1 cellular context compared by ENCODE assay signal in the genomic region with DNA sequence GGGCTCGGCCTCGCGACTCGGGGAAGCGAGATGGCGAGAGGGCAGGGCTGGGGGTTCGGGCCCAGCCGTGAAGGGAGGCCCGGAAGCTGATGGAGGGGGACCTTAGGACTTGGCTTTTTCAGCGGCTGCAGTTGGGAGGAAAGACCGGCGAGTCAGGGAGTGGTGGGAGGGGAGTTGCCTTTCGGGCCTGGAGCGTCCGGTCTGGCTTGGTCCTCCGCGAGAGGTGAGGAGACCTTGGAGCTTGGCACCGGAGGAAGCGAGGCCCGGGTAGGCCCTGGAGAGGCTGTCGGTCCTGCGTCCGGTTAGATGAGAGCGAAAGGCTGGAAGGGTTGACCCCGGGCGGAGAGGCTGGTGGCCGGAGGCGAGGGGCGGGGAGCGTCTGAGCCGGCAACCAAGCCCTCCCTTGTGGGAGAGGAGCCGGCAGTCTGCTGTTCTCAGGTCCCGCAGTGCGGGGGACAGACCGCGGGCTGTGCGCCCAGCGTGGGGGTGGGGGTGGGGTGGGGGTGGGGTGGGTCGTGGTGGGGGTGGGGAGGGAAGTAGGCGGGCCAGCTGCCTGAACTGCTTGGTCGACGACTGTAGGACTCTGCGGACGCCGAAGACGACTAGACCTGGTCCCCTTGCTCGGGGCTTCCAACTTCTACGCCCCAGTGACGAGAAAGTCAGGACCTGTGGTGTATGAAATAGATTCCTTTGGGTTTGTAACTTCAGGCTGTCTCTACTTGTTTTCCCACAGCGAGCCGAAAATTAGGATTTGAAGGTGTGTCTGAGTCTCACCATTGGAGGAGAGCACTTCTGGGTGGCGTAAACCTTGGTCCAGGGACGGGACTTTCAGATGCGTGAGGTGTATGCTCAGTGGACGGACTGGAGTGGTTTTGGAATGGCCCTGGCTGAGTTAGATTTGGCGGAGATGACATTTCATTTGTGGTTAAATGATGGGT.
TF ChIP-seq lines count a peak whose summit lies in the region.

No MANE protein-coding gene starts in this region.

TF ChIP-seq in WTC11, 78 proteins besides CTCF, POLR2A, EP300 and RAD21 (continued from another document):
- TF ChIP-seq ATF2 (CRISPR knock-in tag; IDR thresholded peaks at IDR 0.05; ENCODE audit: borderline replicate concordance, low read depth) = no peak
- no peak for TF ChIP-seq STAT6 (CRISPR knock-in tag; conservative IDR thresholded peaks at IDR 0.05; ENCODE audit: low read depth)
- TF ChIP-seq ATF1 (CRISPR knock-in tag; IDR thresholded peaks at IDR 0.05) = no peak
- 0 out of 2 replicates have a peak, but pooled peaks have one; percentile 4 for TF ChIP-seq NFYB (CRISPR knock-in tag; conservative IDR thresholded peaks at IDR 0.05; ENCODE audit: low read depth)
- TF ChIP-seq, protein P1, sequence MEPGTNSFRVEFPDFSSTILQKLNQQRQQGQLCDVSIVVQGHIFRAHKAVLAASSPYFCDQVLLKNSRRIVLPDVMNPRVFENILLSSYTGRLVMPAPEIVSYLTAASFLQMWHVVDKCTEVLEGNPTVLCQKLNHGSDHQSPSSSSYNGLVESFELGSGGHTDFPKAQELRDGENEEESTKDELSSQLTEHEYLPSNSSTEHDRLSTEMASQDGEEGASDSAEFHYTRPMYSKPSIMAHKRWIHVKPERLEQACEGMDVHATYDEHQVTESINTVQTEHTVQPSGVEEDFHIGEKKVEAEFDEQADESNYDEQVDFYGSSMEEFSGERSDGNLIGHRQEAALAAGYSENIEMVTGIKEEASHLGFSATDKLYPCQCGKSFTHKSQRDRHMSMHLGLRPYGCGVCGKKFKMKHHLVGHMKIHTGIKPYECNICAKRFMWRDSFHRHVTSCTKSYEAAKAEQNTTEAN (CRISPR knock-in tag; IDR thresholded peaks at IDR 0.05) = peak; percentile 34; the same call in 1 of the 2 replicates
- TF ChIP-seq E2F4 (CRISPR knock-in tag; IDR thresholded peaks at IDR 0.05; ENCODE audit: borderline replicate concordance, low read depth) = peak; percentile 78; the same call in 1 of the 2 replicates
